32 cellular contexts compared by ENCODE assay signal in the genomic region with DNA sequence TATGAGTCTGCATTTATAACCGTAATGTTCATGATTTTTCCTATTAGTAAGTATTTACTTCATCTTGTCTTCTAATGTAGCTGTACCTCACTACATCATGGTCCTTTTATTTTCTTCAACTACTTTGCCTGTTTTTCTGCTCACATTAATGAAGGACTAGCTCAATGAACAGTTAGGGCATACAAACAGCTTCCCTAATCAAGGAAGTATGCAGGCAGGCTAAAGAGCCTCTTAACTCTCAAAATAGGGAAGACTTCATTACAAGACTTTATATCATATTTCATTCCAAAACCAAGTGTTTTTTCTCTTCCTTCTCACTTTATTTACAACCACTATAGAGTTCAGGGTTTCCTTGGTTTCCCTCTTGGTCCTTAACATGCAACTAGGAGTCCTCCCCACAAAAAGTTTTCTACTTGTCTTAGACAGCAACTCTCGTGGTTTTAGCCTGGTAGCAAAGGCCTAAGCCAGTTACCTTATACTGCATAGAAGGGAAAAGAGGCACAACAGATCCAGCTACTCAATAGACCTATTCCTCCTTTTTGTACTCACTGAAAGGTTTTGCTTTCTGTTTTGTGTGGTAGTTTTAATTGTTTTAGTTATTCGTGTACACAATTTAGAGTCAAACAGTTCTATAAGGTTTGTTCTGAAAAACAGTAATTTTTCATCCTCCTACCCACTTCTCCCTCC. TPM values are rescaled to one million over a fixed set of nuclear protein-coding genes. Genes with fewer than 3 reads are reported as not detected.
DNase-seq lines count a peak whose midpoint lies in the region; ATAC-seq, FAIRE-seq and TF ChIP-seq lines count a peak whose summit lies in the region.
"Had no signal": no experiment of that assay in that cellular context is flagged by ENCODE, and none has a peak within 500 bp of the region (broad histone marks: within the 10 kb centered on the region; RNA-seq: fewer than 3 reads in every experiment).

No MANE protein-coding gene starts in this region.

- peaks cover 30% of the 10 kb centered on the region for H3K4me1 Mint-ChIP-seq in activated B cell treated with CpG ODN at 0.5 μM for 24 hours
- H3K4me1 Mint-ChIP-seq in neural progenitor cell = no peaks in the 10 kb centered on the region
- peaks cover 0 to 3% of the 10 kb centered on the region in 2 donors for H3K4me1 Mint-ChIP-seq in natural killer cell treated with Interleukin-12 subunit alpha and Interleukin-12 subunit beta and Interleukin-15 and Interleukin-18, amount 100 ng/mL, for 72 hours (ENCODE audit: low read depth in 2 of 2)

- H3K9me2 ChIP-seq in Karpas-422 (replicated peaks; ENCODE audit: insufficient read depth, low read length) = no peaks in the 10 kb centered on the region
- H3K9me2 ChIP-seq: SK-N-SH had no signal

- no peaks in the 10 kb centered on the region for H3K4me1 ChIP-seq in Karpas-422 (ENCODE audit: low read length)
- peaks cover 3% of the 10 kb centered on the region for H3K4me1 ChIP-seq in neural progenitor cell
- H3K4me1 ChIP-seq: BLaER1 had no signal

- no peaks in the 10 kb centered on the region for H3K9me3 Mint-ChIP-seq in activated B cell treated with CpG ODN at 0.5 μM for 24 hours
- no peaks in the 10 kb centered on the region for H3K9me3 Mint-ChIP-seq in neural progenitor cell
- H3K9me3 Mint-ChIP-seq in natural killer cell treated with Interleukin-12 subunit alpha and Interleukin-12 subunit beta and Interleukin-15 and Interleukin-18, amount 100 ng/mL, for 72 hours = no peaks in the 10 kb centered on the region
- H3K9me3 Mint-ChIP-seq: activated T-cell treated with anti-CD3 and anti-CD28 coated beads, Interleukin-2, amount 50 U/mL, for 24 hours had no signal

- H3K36me3 Mint-ChIP-seq in activated B cell treated with CpG ODN at 0.5 μM for 24 hours (ENCODE audit: low read depth) (peaks cover 58% of the 10 kb centered on the region), neural progenitor cell (peaks cover 11% of the 10 kb centered on the region)
- no peaks in the 10 kb centered on the region for H3K36me3 Mint-ChIP-seq in natural killer cell treated with Interleukin-12 subunit alpha and Interleukin-12 subunit beta and Interleukin-15 and Interleukin-18, amount 100 ng/mL, for 72 hours

- no peak for TF ChIP-seq CTCF in activated B cell treated with CpG ODN at 0.5 μM for 24 hours (IDR thresholded peaks at IDR 0.05)
- TF ChIP-seq CTCF in neural progenitor cell (IDR thresholded peaks at IDR 0.05) = no peak
- TF ChIP-seq CTCF in brain microvascular endothelial cell (IDR thresholded peaks at IDR 0.05; ENCODE audit: low read depth, low read length, missing control alignments) = no peak

- H3F3A ChIP-seq in neural progenitor cell (ENCODE audit: low read depth) = peaks cover 7% of the 10 kb centered on the region

- H3K27ac Mint-ChIP-seq in activated B cell treated with CpG ODN at 0.5 μM for 24 hours (peak overlapping the region; percentile 46), neural progenitor cell (no peak overlapping the region)
- H3K27ac Mint-ChIP-seq in natural killer cell treated with Interleukin-12 subunit alpha and Interleukin-12 subunit beta and Interleukin-15 and Interleukin-18, amount 100 ng/mL, for 72 hours = peak overlapping the region in 1 of 2 donors; percentile 40
- H3K27ac Mint-ChIP-seq: activated T-cell treated with anti-CD3 and anti-CD28 coated beads, Interleukin-2, amount 50 U/mL, for 24 hours had no signal

- H3K27me3 ChIP-seq in Karpas-422 (ENCODE audit: low read length) = no peaks in the 10 kb centered on the region
- no peaks in the 10 kb centered on the region for H3K27me3 ChIP-seq in neural progenitor cell
- H3K27me3 ChIP-seq in brain microvascular endothelial cell (replicated peaks) = no peaks in the 10 kb centered on the region
- H3K27me3 ChIP-seq: BLaER1, esophagus muscularis mucosa, heart left ventricle had no signal

- H4K20me1 ChIP-seq in Karpas-422 (ENCODE audit: insufficient read depth, low read depth, low read length) (no peaks in the 10 kb centered on the region), neural progenitor cell (ENCODE audit: low read depth) (no peaks in the 10 kb centered on the region)
- H4K20me1 ChIP-seq: BLaER1 had no signal

- H3K79me2 ChIP-seq in Karpas-422 (ENCODE audit: low read length) (peaks cover 62% of the 10 kb centered on the region), neural progenitor cell (ENCODE audit: low read depth) (no peaks in the 10 kb centered on the region)

- H3K4me3 Mint-ChIP-seq in activated B cell treated with CpG ODN at 0.5 μM for 24 hours (no peak overlapping the region), neural progenitor cell (no peak overlapping the region)
- H3K4me3 Mint-ChIP-seq in natural killer cell treated with Interleukin-12 subunit alpha and Interleukin-12 subunit beta and Interleukin-15 and Interleukin-18, amount 100 ng/mL, for 72 hours = no peak overlapping the region
- H3K4me3 Mint-ChIP-seq: activated T-cell treated with anti-CD3 and anti-CD28 coated beads, Interleukin-2, amount 50 U/mL, for 24 hours had no signal

- DNase-seq in GM19239 (ENCODE audit: insufficient read length, low spot score) (no peak), Karpas-422 (no peak), activated B cell treated with CpG ODN at 0.5 μM for 24 hours (no peak), neural progenitor cell (ENCODE audit: low spot score) (no peak), brain microvascular endothelial cell (no peak)
- no peak for DNase-seq in natural killer cell treated with Interleukin-12 subunit alpha and Interleukin-12 subunit beta and Interleukin-15 and Interleukin-18, amount 100 ng/mL, for 72 hours (ENCODE audit: low spot score)
- DNase-seq: activated CD4-positive, alpha-beta T cell treated with anti-CD3 and anti-CD28 coated beads for 48 hours; activated effector memory CD4-positive, alpha-beta T cell treated with anti-CD3 and anti-CD28 coated beads, Interleukin-2, amount 50 U/mL, for 16 hours; activated T-cell treated with anti-CD3 and anti-CD28 coated beads, Interleukin-2, amount 50 U/mL, for 24 hours; caudate nucleus; DMS 273 treated with DMSO at 0.1 percent for 48 hours; foreskin melanocyte; H7; heart left ventricle; NCI-H146; NCI-H2107; NCI-H510A treated with DMSO at 0.1 percent for 48 hours; NK-92 treated with Interleukin-12 subunit alpha and Interleukin-12 subunit beta, amount 100 ng/mL, for 24 hours; occipital lobe; PC-3; SK-N-SH; stimulated activated CD4-positive, alpha-beta T cell treated with anti-CD3 and anti-CD28 coated beads, Interleukin-4, amount 100 ng/mL, for 24 hours; T-helper 2 cell; trophoblast cell had no signal

- CTCF ChIA-PET in activated B cell treated with CpG ODN at 0.5 μM for 24 hours (lab: Charles Lee) = interaction anchor here (0.7 kb wide), 1 partner anchor 28 kb away, joined by 3 read pairs; no protein-coding TSS in a partner anchor

- H3K9me3 ChIP-seq in Karpas-422 (ENCODE audit: low read length) (no peaks in the 10 kb centered on the region), neural progenitor cell (ENCODE audit: low read depth) (no peaks in the 10 kb centered on the region)
- H3K9me3 ChIP-seq: esophagus muscularis mucosa, heart left ventricle, SK-N-SH had no signal

- H3K9ac ChIP-seq in Karpas-422 (ENCODE audit: low read length) (no peak overlapping the region), neural progenitor cell (no peak overlapping the region)
- H3K9ac ChIP-seq: BLaER1, SK-N-SH had no signal

- H3K4me3 ChIP-seq in Karpas-422 (ENCODE audit: low read length) (no peak overlapping the region), neural progenitor cell (no peak overlapping the region), brain microvascular endothelial cell (ENCODE audit: low read depth, low read length) (no peak overlapping the region)
- H3K4me3 ChIP-seq: BLaER1, esophagus muscularis mucosa, heart left ventricle, K562 had no signal

- H3K36me3 ChIP-seq in Karpas-422 (ENCODE audit: insufficient read depth, low read length) (peaks cover 51% of the 10 kb centered on the region), neural progenitor cell (no peaks in the 10 kb centered on the region), brain microvascular endothelial cell (replicated peaks) (peaks cover 9% of the 10 kb centered on the region)

- POLR2A ChIA-PET in activated B cell treated with CpG ODN at 0.5 μM for 24 hours (lab: Charles Lee) = interaction anchor here (0.6 to 1.3 kb wide), 6 partner anchors 39 to 702 kb away, joined by 4 to 7 read pairs (median 6); a partner anchor contains a TSS

- peak; percentile 68 for FAIRE-seq in GM19239 (lab: Jason Lieb, UNC)
- FAIRE-seq: astrocyte, endometrium, HTR-8/SVneo, K562, keratinocyte had no signal

- H3K4me2 ChIP-seq in Karpas-422 (ENCODE audit: low read depth, low read length, poor library complexity, severe bottlenecking) (no peak overlapping the region), neural progenitor cell (no peak overlapping the region)
- H3K4me2 ChIP-seq: BLaER1, SK-N-SH had no signal

- in situ Hi-C loops in brain microvascular endothelial cell (cut with HindIII; ENCODE audit: low pct_ligation_motif_present, low sequenced_read_pairs) = no loop called here

- H2AFZ ChIP-seq in Karpas-422 (ENCODE audit: low read length) (no peak overlapping the region), neural progenitor cell (replicated peaks) (no peak overlapping the region)

- H3K27me3 Mint-ChIP-seq in activated B cell treated with CpG ODN at 0.5 μM for 24 hours = no peaks in the 10 kb centered on the region
- H3K27me3 Mint-ChIP-seq in neural progenitor cell (ENCODE audit: insufficient read depth, low read depth) = no peaks in the 10 kb centered on the region
- no peaks in the 10 kb centered on the region for H3K27me3 Mint-ChIP-seq in natural killer cell treated with Interleukin-12 subunit alpha and Interleukin-12 subunit beta and Interleukin-15 and Interleukin-18, amount 100 ng/mL, for 72 hours
- H3K27me3 Mint-ChIP-seq: activated T-cell treated with anti-CD3 and anti-CD28 coated beads, Interleukin-2, amount 50 U/mL, for 24 hours had no signal

- ATAC-seq in activated B cell treated with CpG ODN at 0.5 μM for 24 hours (ENCODE audit: low read depth) (no peak), GM18870 (IDR thresholded peaks at IDR 0.05; ENCODE audit: unreplicated experiment) (no peak)
- ATAC-seq in natural killer cell treated with Interleukin-12 subunit alpha and Interleukin-12 subunit beta and Interleukin-15 and Interleukin-18, amount 100 ng/mL, for 72 hours = no peak
- ATAC-seq: heart left ventricle, K562, PC-3 had no signal

- intact Hi-C loops in activated B cell treated with CpG ODN at 0.5 μM for 24 hours (cut with micrococcal nuclease) = no loop called here

- H3K27ac ChIP-seq in Karpas-422 (ENCODE audit: low read length) (peak overlapping the region; percentile 45; the same call in 1 of the 2 replicates), neural progenitor cell (peak overlapping the region; percentile 59), brain microvascular endothelial cell (no peak overlapping the region)
- H3K27ac ChIP-seq: BLaER1, esophagus muscularis mucosa had no signal

RNA-seq across cellular contexts. Expression of a gene that starts 40.8 kb away (rescaled TPM):
- total RNA-seq in Karpas-422 (2014; rRNA removed; shearing (Covaris generic); ENCODE audit: low replicate concordance) = 174 and 689 TPM in 2 replicates
- total RNA-seq in activated B cell treated with CpG ODN at 0.5 μM for 24 hours (83.1 and 86.5 TPM in 2 replicates), neural progenitor cell (ENCODE audit: low replicate concordance) (43.5 and 91.0 TPM in 2 replicates)
- total RNA-seq in natural killer cell treated with Interleukin-12 subunit alpha and Interleukin-12 subunit beta and Interleukin-15 and Interleukin-18, amount 100 ng/mL, for 72 hours = 1 to 10 TPM; 2.5 to 7.8 TPM
